ENCODE assay signal across 18 cellular contexts in genomic region chr9:126365780-126366179, GRCh38. TPM values are rescaled to one million over a fixed set of nuclear protein-coding genes. Genes with fewer than 3 reads are reported as not detected.
DNase-seq lines count a peak whose midpoint lies in the region; ATAC-seq, FAIRE-seq and TF ChIP-seq lines count a peak whose summit lies in the region.
"Had no signal": no experiment of that assay in that cellular context is flagged by ENCODE, and none has a peak within 500 bp of the region (broad histone marks: within the 10 kb centered on the region; RNA-seq: fewer than 3 reads in every experiment).

No MANE protein-coding gene starts in this region.

- CTCF ChIA-PET in Panc1 (lab: Charles Lee), result no interaction called here

- no peaks in the 10 kb centered on the region; the same call in none of the 2 replicates for H3K4me1 ChIP-seq in Panc1 (ENCODE audit: control insufficient read depth, insufficient read depth, low read length)

- DNase-seq in D721Med (ENCODE audit: insufficient read length, low spot score), result no peak
- DNase-seq in Panc1 (ENCODE audit: low read depth, low spot score), result no peak
- no peak for DNase-seq in dorsolateral prefrontal cortex
- no peak for DNase-seq in nephron progenitor cell
- no peak for DNase-seq in NCI-H2081 (lab: John Stamatoyannopoulos, UW)
- no peak for DNase-seq in activated T-helper 2 cell treated with anti-CD3 and anti-CD28 coated beads, Interferon-gamma antibody, Interleukin-2, Interleukin-4, amounts not matched to agents 10 μg/mL and 5 μg/mL and 100 μg/mL, durations not matched to agents 14 hours and 24 hours and 36 hours (ENCODE audit: low spot score)
- DNase-seq in posterior vena cava (ENCODE audit: low spot score), result no peak
- DNase-seq: ACHN; activated T-cell treated with anti-CD3 and anti-CD28 coated beads, Interleukin-2, amount 50 U/mL, for 72 hours; DMS153; GOT3; NCI-H1694 treated with DMSO at 0.1 percent for 48 hours; stimulated activated CD4-positive, alpha-beta T cell treated with anti-CD3 and anti-CD28 coated beads, Interleukin-15, amount 100 ng/mL, for 24 hours had no signal

- H3K9me3 ChIP-seq in Panc1 (ENCODE audit: control insufficient read depth, insufficient read depth, low read depth, low read length), result peaks cover 18% of the 10 kb centered on the region; the same call in 1 of the 2 replicates

- H3K27me3 Mint-ChIP-seq in nephron progenitor cell (ENCODE audit: low read depth, poor library complexity), result peaks cover 2% of the 10 kb centered on the region
- peaks cover 14% of the 10 kb centered on the region for H3K27me3 Mint-ChIP-seq in activated T-helper 2 cell treated with anti-CD3 and anti-CD28 coated beads, Interferon-gamma antibody, Interleukin-2, Interleukin-4, amounts not matched to agents 10 μg/mL and 5 μg/mL and 100 μg/mL, durations not matched to agents 14 hours and 24 hours and 36 hours (ENCODE audit: low read depth)
- H3K27me3 Mint-ChIP-seq: activated naive CD4-positive, alpha-beta T cell treated with anti-CD3 and anti-CD28 coated beads, Interleukin-2, amount 50 U/mL, for 24 hours had no signal

- no peaks in the 10 kb centered on the region for H3K27me3 ChIP-seq in Panc1 (ENCODE audit: control insufficient read depth, insufficient read depth, low read length)
- H3K27me3 ChIP-seq in dorsolateral prefrontal cortex, result no peaks in the 10 kb centered on the region

- in situ Hi-C loops in Panc1 (cut with HindIII; ENCODE audit: low pct_unique_long_range_greater_than_20kb, low sequenced_read_pairs), result no loop called here

- H3K36me3 ChIP-seq in Panc1 (ENCODE audit: control insufficient read depth, insufficient read depth, low read length), result no peaks in the 10 kb centered on the region

- H3K4me1 Mint-ChIP-seq in nephron progenitor cell, result peaks cover 13% of the 10 kb centered on the region
- H3K4me1 Mint-ChIP-seq in activated T-helper 2 cell treated with anti-CD3 and anti-CD28 coated beads, Interferon-gamma antibody, Interleukin-2, Interleukin-4, amounts not matched to agents 10 μg/mL and 5 μg/mL and 100 μg/mL, durations not matched to agents 14 hours and 24 hours and 36 hours (ENCODE audit: low read depth), result no peaks in the 10 kb centered on the region
- H3K4me1 Mint-ChIP-seq: activated naive CD4-positive, alpha-beta T cell treated with anti-CD3 and anti-CD28 coated beads, Interleukin-2, amount 50 U/mL, for 24 hours had no signal

- intact Hi-C loops in Panc1 (cut with micrococcal nuclease; ENCODE audit: unreplicated experiment) (no loop called here), dorsolateral prefrontal cortex (cut with DNase I) (loop anchor here in 1 of 2 donors (5.0 kb wide), 1 partner anchor 63 kb away; no protein-coding TSS in a partner anchor), posterior vena cava (cut with DNase I) (no loop called here)
- intact Hi-C loops in activated T-helper 2 cell treated with anti-CD3 and anti-CD28 coated beads, Interferon-gamma antibody, Interleukin-2, Interleukin-4, amounts not matched to agents 10 μg/mL and 5 μg/mL and 100 μg/mL, durations not matched to agents 14 hours and 24 hours and 36 hours (cut with micrococcal nuclease), result no loop called here

- H3K27ac Mint-ChIP-seq in nephron progenitor cell, result peak overlapping the region; percentile 50
- H3K27ac Mint-ChIP-seq in activated T-helper 2 cell treated with anti-CD3 and anti-CD28 coated beads, Interferon-gamma antibody, Interleukin-2, Interleukin-4, amounts not matched to agents 10 μg/mL and 5 μg/mL and 100 μg/mL, durations not matched to agents 14 hours and 24 hours and 36 hours, result no peak overlapping the region
- H3K27ac Mint-ChIP-seq: activated naive CD4-positive, alpha-beta T cell treated with anti-CD3 and anti-CD28 coated beads, Interleukin-2, amount 50 U/mL, for 24 hours; activated T-cell treated with anti-CD3 and anti-CD28 coated beads, Interleukin-2, amount 50 U/mL, for 72 hours had no signal

- no peak for FAIRE-seq in D721Med (lab: Jason Lieb, UNC)

- POLR2A ChIA-PET in Panc1 (lab: Charles Lee), result interaction anchor here (0.6 to 0.7 kb wide), 3 partner anchors 9 to 651 kb away, joined by 6 to 11 read pairs (median 10); no protein-coding TSS in a partner anchor

- no TSS peak for BruUV-seq in Panc1 (replicated peaks; lab: Mats Ljungman, UMichigan)

- peaks cover 33% of the 10 kb centered on the region for H3K9me3 Mint-ChIP-seq in nephron progenitor cell
- peaks cover 26% of the 10 kb centered on the region for H3K9me3 Mint-ChIP-seq in activated T-helper 2 cell treated with anti-CD3 and anti-CD28 coated beads, Interferon-gamma antibody, Interleukin-2, Interleukin-4, amounts not matched to agents 10 μg/mL and 5 μg/mL and 100 μg/mL, durations not matched to agents 14 hours and 24 hours and 36 hours

- TF ChIP-seq CTCF in D721Med (IDR thresholded peaks at IDR 0.05; ENCODE audit: insufficient read depth, missing control alignments), result peak; percentile 4
- TF ChIP-seq CTCF in Panc1 (IDR thresholded peaks at IDR 0.05), result peak; percentile 51
- peak in 45 of 56 donors; percentile 7 to 62 (median 30) for TF ChIP-seq CTCF in dorsolateral prefrontal cortex (IDR thresholded peaks at IDR 0.05 in 54 of 56, conservative IDR thresholded peaks at IDR 0.05 in 2 of 56; ENCODE audit: low read depth in 1 of 56, partially characterized antibody in 56 of 56)
- no peak for TF ChIP-seq CTCF in nephron progenitor cell (IDR thresholded peaks at IDR 0.05)

- H3K36me3 Mint-ChIP-seq in nephron progenitor cell (ENCODE audit: low read depth), result peaks cover 47% of the 10 kb centered on the region
- H3K36me3 Mint-ChIP-seq in activated T-helper 2 cell treated with anti-CD3 and anti-CD28 coated beads, Interferon-gamma antibody, Interleukin-2, Interleukin-4, amounts not matched to agents 10 μg/mL and 5 μg/mL and 100 μg/mL, durations not matched to agents 14 hours and 24 hours and 36 hours (ENCODE audit: low read depth), result no peaks in the 10 kb centered on the region

- H3K4me3 ChIP-seq in Panc1 (ENCODE audit: low read depth in 2 of 2, low read length in 2 of 2) (no peak overlapping the region), dorsolateral prefrontal cortex (peak overlapping the region in 1 of 59 donors; percentile 2)
- H3K4me3 ChIP-seq: coronary artery had no signal

- H3K27ac ChIP-seq in Panc1 (ENCODE audit: low read length) (peak overlapping the region; percentile 65; the same call in 1 of the 2 replicates), dorsolateral prefrontal cortex (peak overlapping the region; percentile 29 to 99 (median 92))
- H3K27ac ChIP-seq: coronary artery, KMS-11 had no signal

- ATAC-seq in Panc1, result no peak
- ATAC-seq in HG03442 (IDR thresholded peaks at IDR 0.05; ENCODE audit: unreplicated experiment), result no peak
- ATAC-seq: activated T-cell treated with anti-CD3 and anti-CD28 coated beads, Interleukin-2, amount 50 U/mL, for 72 hours had no signal

- no peak overlapping the region for H3K4me3 Mint-ChIP-seq in nephron progenitor cell
- H3K4me3 Mint-ChIP-seq in activated T-helper 2 cell treated with anti-CD3 and anti-CD28 coated beads, Interferon-gamma antibody, Interleukin-2, Interleukin-4, amounts not matched to agents 10 μg/mL and 5 μg/mL and 100 μg/mL, durations not matched to agents 14 hours and 24 hours and 36 hours (ENCODE audit: low read depth), result no peak overlapping the region
- H3K4me3 Mint-ChIP-seq: activated naive CD4-positive, alpha-beta T cell treated with anti-CD3 and anti-CD28 coated beads, Interleukin-2, amount 50 U/mL, for 24 hours; activated T-cell treated with anti-CD3 and anti-CD28 coated beads, Interleukin-2, amount 50 U/mL, for 72 hours had no signal

RNA-seq across cellular contexts. Expression of gene MVB12B, which starts 39.2 kb away (rescaled TPM):
- 9.4 TPM for total RNA-seq in Panc1 (2021; ENCODE audit: unreplicated experiment)
- polyA plus RNA-seq in Panc1 (2012; ENCODE audit: insufficient read length), result 6.6 TPM
- 100 to 1,000 TPM in 23 of 120 experiments, 10 to 100 TPM in 97; 43.4 to 233 (median 75.7) TPM for total RNA-seq in dorsolateral prefrontal cortex
- 0.23 and 0.50 TPM in 2 replicates for total RNA-seq in activated T-helper 2 cell treated with anti-CD3 and anti-CD28 coated beads, Interferon-gamma antibody, Interleukin-2, Interleukin-4, amounts not matched to agents 10 μg/mL and 5 μg/mL and 100 μg/mL, durations not matched to agents 14 hours and 24 hours and 36 hours
- total RNA-seq in posterior vena cava, result 10 to 100 TPM; 13.6 to 13.8 TPM
- total RNA-seq: HT-29 had no signal
